ENCODE assay signal across 8 cellular contexts in genomic region chr7:148882668-148883232, GRCh38. TPM values are rescaled to one million over a fixed set of nuclear protein-coding genes. Genes with fewer than 3 reads are reported as not detected.
A peak's percentile ranks its signal among the peaks of the same experiment; 100 is the strongest.
DNase-seq lines count a peak whose midpoint lies in the region; ATAC-seq and TF ChIP-seq lines count a peak whose summit lies in the region.

No MANE protein-coding gene starts in this region.

- H3K4me2 ChIP-seq in mesendoderm (ENCODE audit: low read length): peak overlapping the region; percentile 91

- POLR2A ChIA-PET in CD4-positive, alpha-beta memory T cell (lab: Charles Lee; ENCODE audit: partially characterized antibody): interaction anchor here (0.8 to 4.5 kb wide), 19 partner anchors 8 to 184 kb away, joined by 3 to 38 read pairs (median 4); partner anchors contain the start of gene CUL1

- H3K27ac Mint-ChIP-seq in CD4-positive, alpha-beta memory T cell: peak overlapping the region; percentile 94 to 97 (median 95)
- H3K27ac Mint-ChIP-seq in IgD-negative memory B cell (peak overlapping the region; percentile 92 to 97 (median 96)), brain (peak overlapping the region; percentile 93 to 99 (median 98))

- H2BK120ac ChIP-seq in mesendoderm (ENCODE audit: low read depth, low read length): no peak overlapping the region

- intact Hi-C loops in CD4-positive, alpha-beta memory T cell (cut with micrococcal nuclease): no loop called here

- H2BK15ac ChIP-seq in mesendoderm (replicated peaks; ENCODE audit: low read depth): no peak overlapping the region

- peaks cover 0 to 8% of the 10 kb centered on the region in 2 donors for H3K36me3 Mint-ChIP-seq in CD4-positive, alpha-beta memory T cell
- H3K36me3 Mint-ChIP-seq in IgD-negative memory B cell (no peaks in the 10 kb centered on the region), brain (peaks cover 27% of the 10 kb centered on the region)

- peak overlapping the region; percentile 85 for H3K9ac ChIP-seq in mesendoderm (ENCODE audit: low read length)

- no peaks in the 10 kb centered on the region for H3K27me3 Mint-ChIP-seq in CD4-positive, alpha-beta memory T cell
- H3K27me3 Mint-ChIP-seq in IgD-negative memory B cell: peaks cover 4% of the 10 kb centered on the region
- H3K27me3 Mint-ChIP-seq in brain: peaks cover 3% of the 10 kb centered on the region

- no peak overlapping the region for H4K5ac ChIP-seq in mesendoderm (ENCODE audit: low read length)

- H2AK5ac ChIP-seq in mesendoderm (ENCODE audit: low read length): no peak overlapping the region

- H3K27me3 ChIP-seq in CD4-positive, alpha-beta memory T cell (ENCODE audit: insufficient read depth, low read length): no peaks in the 10 kb centered on the region
- H3K27me3 ChIP-seq in mesendoderm (ENCODE audit: insufficient read depth, low read length, poor library complexity): no peaks in the 10 kb centered on the region

- peak in 1 of 5 donors; percentile 9 for DNase-seq in CD4-positive, alpha-beta memory T cell
- DNase-seq in mesendoderm (no peak), iPS-NIHi11 (ENCODE audit: low spot score) (no peak)

- H3K4me3 ChIP-seq in CD4-positive, alpha-beta memory T cell (ENCODE audit: low read length in 2 of 2): peak overlapping the region; percentile 42 to 84
- peak overlapping the region; percentile 74 for H3K4me3 ChIP-seq in mesendoderm (ENCODE audit: low read length)

- no peak overlapping the region for H4K8ac ChIP-seq in mesendoderm (ENCODE audit: low read depth, low read length)

- peak overlapping the region; percentile 79 for H3K27ac ChIP-seq in CD4-positive, alpha-beta memory T cell (ENCODE audit: low read depth, low read length)
- H3K27ac ChIP-seq in mesendoderm (ENCODE audit: low read depth, low read length): no peak overlapping the region

- H3K79me2 ChIP-seq in mesendoderm (ENCODE audit: control insufficient read depth, insufficient read depth, low read length): peaks cover 30% of the 10 kb centered on the region

- peaks cover 14 to 44% (median 25%) of the 10 kb centered on the region in 4 donors for H3K4me1 Mint-ChIP-seq in CD4-positive, alpha-beta memory T cell
- H3K4me1 Mint-ChIP-seq in IgD-negative memory B cell (peaks cover 12 to 21% (median 15%) of the 10 kb centered on the region in 3 donors), brain (peaks cover 42% of the 10 kb centered on the region)

- CTCF ChIA-PET in CD4-positive, alpha-beta memory T cell (lab: Charles Lee; ENCODE audit: partially characterized antibody): interaction anchor here (0.8 to 1.9 kb wide), 4 partner anchors 27 to 81 kb away, joined by 3 to 15 read pairs (median 8); no protein-coding TSS in a partner anchor

- H3K9me3 ChIP-seq in CD4-positive, alpha-beta memory T cell (ENCODE audit: control insufficient read depth in 1 of 2, low read length in 2 of 2): no peaks in the 10 kb centered on the region

- no peaks in the 10 kb centered on the region for H3K36me3 ChIP-seq in CD4-positive, alpha-beta memory T cell (ENCODE audit: insufficient read depth, low read length)
- H3K36me3 ChIP-seq in mesendoderm (ENCODE audit: control insufficient read depth, insufficient read depth, low read length): no peaks in the 10 kb centered on the region

- no peaks in the 10 kb centered on the region for H3K9me3 Mint-ChIP-seq in CD4-positive, alpha-beta memory T cell
- H3K9me3 Mint-ChIP-seq in IgD-negative memory B cell (no peaks in the 10 kb centered on the region), brain (peaks cover 0 to 7% (median 3%) of the 10 kb centered on the region in 5 experiments)

- no CpG with 5 or more reads among the region's 12 CpGs for WGBS in mesendoderm (ENCODE audit: extremely low coverage, insufficient coverage, low lambda C conversion rate)

- no peak overlapping the region for H3K4ac ChIP-seq in mesendoderm (ENCODE audit: low read depth, low read length)

- TF ChIP-seq CTCF in brain (conservative IDR thresholded peaks at IDR 0.05): no peak

- peak overlapping the region; percentile 90 for H3K56ac ChIP-seq in mesendoderm (ENCODE audit: low read length)

- ATAC-seq in GM21515 (IDR thresholded peaks at IDR 0.05; ENCODE audit: unreplicated experiment) (no peak), GM21367 (IDR thresholded peaks at IDR 0.05; ENCODE audit: unreplicated experiment) (no peak), GM21737 (IDR thresholded peaks at IDR 0.05; ENCODE audit: unreplicated experiment) (no peak)

- H3K4me3 Mint-ChIP-seq in CD4-positive, alpha-beta memory T cell: peak overlapping the region; percentile 92 to 96 (median 94)
- H3K4me3 Mint-ChIP-seq in IgD-negative memory B cell (peak overlapping the region; percentile 91 to 97 (median 95)), brain (peak overlapping the region; percentile 91 to 99 (median 98))

- no peak overlapping the region for H3K23ac ChIP-seq in mesendoderm (ENCODE audit: low read length)

- H3K4me1 ChIP-seq in CD4-positive, alpha-beta memory T cell (ENCODE audit: insufficient read depth, low read length): peaks cover 32% of the 10 kb centered on the region
- H3K4me1 ChIP-seq in mesendoderm (ENCODE audit: control insufficient read depth, low read depth, low read length): no peaks in the 10 kb centered on the region

- H3K18ac ChIP-seq in mesendoderm (ENCODE audit: low read length): no peak overlapping the region

- H2BK5ac ChIP-seq in mesendoderm (ENCODE audit: low read length): no peak overlapping the region

- H3K79me1 ChIP-seq in mesendoderm (ENCODE audit: low read length): peaks cover 2% of the 10 kb centered on the region

RNA-seq across cellular contexts. Expression of gene EZH2, which starts 1.3 kb away (rescaled TPM):
- 10 to 100 TPM; 10.6 to 11.3 TPM for total RNA-seq in CD4-positive, alpha-beta memory T cell
- polyA plus RNA-seq in CD4-positive, alpha-beta memory T cell: 1 to 10 TPM; 4.3 to 4.5 TPM
- polyA plus RNA-seq in IgD-negative memory B cell: 2.6 TPM
- polyA plus RNA-seq in brain (ENCODE audit: insufficient read depth, low read depth, low replicate concordance): 21.9 TPM
- polyA plus RNA-seq in mesendoderm (2013, experiment 1 of 2): 47.3 TPM
- 49.6 TPM for polyA plus RNA-seq in mesendoderm (2013, experiment 2 of 2)
